Comparison of ENCODE assay signal across 13 cellular contexts in the genomic region with DNA sequence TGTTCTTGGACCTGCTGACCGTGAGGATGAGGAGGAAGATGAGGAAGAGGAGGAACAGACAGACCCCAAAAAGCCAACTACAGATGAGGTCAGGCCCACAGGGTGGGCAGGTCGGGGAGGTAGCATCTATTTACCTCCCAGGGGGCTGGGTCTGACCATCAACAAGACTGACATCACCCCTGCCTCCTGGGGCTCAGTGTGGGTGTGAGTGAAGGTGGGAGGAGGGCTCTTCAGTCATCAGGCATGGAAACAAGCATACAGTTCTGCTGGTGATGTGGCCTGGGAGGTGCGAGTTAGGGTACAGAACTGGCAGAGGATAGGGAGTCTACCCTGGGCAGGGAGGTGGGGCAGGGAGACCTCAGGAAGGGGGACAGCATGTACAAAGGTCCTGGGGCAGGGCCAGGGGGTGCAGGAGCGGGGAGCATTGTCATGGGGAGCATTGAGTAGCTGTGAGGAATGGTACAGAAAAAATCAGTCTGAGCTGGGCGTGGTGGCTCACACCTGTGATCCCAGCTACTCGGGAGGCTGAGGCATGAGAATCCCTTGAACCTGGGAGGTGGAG. TPM values are rescaled to one million over a fixed set of nuclear protein-coding genes. Genes with fewer than 3 reads are reported as not detected.
A peak's percentile ranks its signal among the peaks of the same experiment; 100 is the strongest.
DNase-seq lines count a peak whose midpoint lies in the region; ATAC-seq and TF ChIP-seq lines count a peak whose summit lies in the region.
"Had no signal": no experiment of that assay in that cellular context is flagged by ENCODE, and none has a peak within 500 bp of the region (broad histone marks: within the 10 kb centered on the region; RNA-seq: fewer than 3 reads in every experiment).

No MANE protein-coding gene starts in this region.

- ATAC-seq in T-helper 17 cell, result no peak
- ATAC-seq: left ventricle myocardium superior, psoas muscle had no signal

- peaks cover 27 to 36% of the 10 kb centered on the region in 2 donors for H3K36me3 ChIP-seq in thyroid gland

- H3K27me3 Mint-ChIP-seq in CD14-positive monocyte (ENCODE audit: low read depth in 3 of 3), result peaks cover 0 to 1% (median 0%) of the 10 kb centered on the region in 3 donors
- no peaks in the 10 kb centered on the region for H3K27me3 Mint-ChIP-seq in T-helper 17 cell

- TF ChIP-seq CTCF in CD14-positive monocyte (IDR thresholded peaks at IDR 0.05) (no peak), thyroid gland (IDR thresholded peaks at IDR 0.05) (no peak)

- no peaks in the 10 kb centered on the region for H3K27me3 ChIP-seq in thyroid gland

- no peaks in the 10 kb centered on the region for H3K9me3 ChIP-seq in T-helper 17 cell (ENCODE audit: control insufficient read depth, low read length, poor library complexity, severe bottlenecking)
- no peaks in the 10 kb centered on the region for H3K9me3 ChIP-seq in thyroid gland
- H3K9me3 ChIP-seq: psoas muscle had no signal

- H3K4me3 Mint-ChIP-seq in CD14-positive monocyte, result peak overlapping the region in 1 of 2 donors; percentile 54
- no peak overlapping the region for H3K4me3 Mint-ChIP-seq in T-helper 17 cell

- H3K27ac Mint-ChIP-seq in CD14-positive monocyte (peak overlapping the region in 4 of 7 donors; percentile 10 to 66 (median 59)), T-helper 17 cell (peak overlapping the region; percentile 86)

- H3K36me3 Mint-ChIP-seq in CD14-positive monocyte (peaks cover 63 to 89% of the 10 kb centered on the region in 2 donors), T-helper 17 cell (ENCODE audit: low read depth) (peaks cover 5% of the 10 kb centered on the region)

- intact Hi-C loops in CD14-positive monocyte (cut with micrococcal nuclease) (no loop called here), thyroid gland (cut with DNase I) (no loop called here)

- WGBS in thyroid gland, 2 donors, result 94 to 95% methylated on average over 6 of the region's 6 CpGs

- no peak overlapping the region for H3K4me3 ChIP-seq in thyroid gland (replicated peaks in 1 of 3)
- H3K4me3 ChIP-seq: psoas muscle had no signal

- no peak overlapping the region for H3K27ac ChIP-seq in thyroid gland
- H3K27ac ChIP-seq: psoas muscle, VCaP had no signal

- H3K4me1 Mint-ChIP-seq in CD14-positive monocyte, result no peaks in the 10 kb centered on the region
- H3K4me1 Mint-ChIP-seq in T-helper 17 cell, result peaks cover 13% of the 10 kb centered on the region

- no peak for DNase-seq in CD14-positive monocyte (ENCODE audit: low spot score)
- no peak for DNase-seq in T-helper 17 cell
- no peak for DNase-seq in thyroid gland
- no peak for DNase-seq in activated gamma-delta T cell (lab: John Stamatoyannopoulos, UW)
- DNase-seq: central memory CD4-positive, alpha-beta T cell; COR-L47; left ventricle myocardium superior; NCI-H1092; NCI-H82; psoas muscle; stimulated activated CD4-positive, alpha-beta T cell treated with anti-CD3 and anti-CD28 coated beads, Interleukin-12 subunit alpha, Interleukin-12 subunit beta, amount 100 ng/mL, for 4 hours; substantia nigra had no signal

- peaks cover 0 to 4% (median 0%) of the 10 kb centered on the region in 7 donors for H3K9me3 Mint-ChIP-seq in CD14-positive monocyte

- H3K4me1 ChIP-seq in thyroid gland, result no peaks in the 10 kb centered on the region
- H3K4me1 ChIP-seq: psoas muscle had no signal

- TF ChIP-seq POLR2A in thyroid gland (IDR thresholded peaks at IDR 0.05), result no peak

RNA-seq across cellular contexts. Expression of a gene that starts 8.9 kb away (rescaled TPM):
- polyA plus RNA-seq in CD14-positive monocyte, result 1 to 10 TPM; 1.1 to 1.4 TPM
- total RNA-seq in T-helper 17 cell (1 to 10 TPM; 5.9 TPM), thyroid gland (10 to 100 TPM; 18.8 to 39.2 (median 23.5) TPM)

RNA-seq across cellular contexts. Expression of a gene that starts 13.5 kb away (rescaled TPM):
- 10 to 100 TPM; 11.7 to 34.2 TPM for polyA plus RNA-seq in CD14-positive monocyte
- total RNA-seq in T-helper 17 cell (10 to 100 TPM; 38.7 to 48.2 TPM), thyroid gland (100 to 1,000 TPM in 1 of 4 donors, 10 to 100 TPM in 3; 34.2 to 103 (median 83.8) TPM)

RNA-seq across cellular contexts. Expression of a gene that starts 19.3 kb away (rescaled TPM):
- 10 to 100 TPM; 71.1 to 80.7 TPM for polyA plus RNA-seq in CD14-positive monocyte
- total RNA-seq in T-helper 17 cell, result 10 to 100 TPM; 27.4 to 29.1 TPM
- 100 to 1,000 TPM; 107 to 271 (median 196) TPM for total RNA-seq in thyroid gland

RNA-seq across cellular contexts. Expression of a gene that starts 24.2 kb away (rescaled TPM):
- polyA plus RNA-seq in CD14-positive monocyte, result 10 to 100 TPM; 48.7 to 63.2 TPM
- total RNA-seq in T-helper 17 cell, result 10 to 100 TPM; 46.3 to 47.0 TPM
- total RNA-seq in thyroid gland, result 100 to 1,000 TPM in 3 of 4 donors, 10 to 100 TPM in 1; 79.0 to 239 (median 148) TPM

RNA-seq across cellular contexts. Expression of a gene that starts 25.4 kb away (rescaled TPM):
- polyA plus RNA-seq in CD14-positive monocyte, result 1 to 10 TPM; 7.8 to 9.3 TPM
- total RNA-seq in T-helper 17 cell (10 to 100 TPM; 46.5 to 57.9 TPM), thyroid gland (10 to 100 TPM; 14.9 to 46.9 (median 33.8) TPM)
